In genomic region chr3:150737874-150738679, GRCh38 we compare ENCODE assay signal across 1 cellular context.
TF ChIP-seq lines count a peak whose summit lies in the region.

No MANE protein-coding gene starts in this region.

TF ChIP-seq in HepG2, 621 proteins besides CTCF, POLR2A, EP300 and RAD21 (continued from another document and continues in another):
- no peak for TF ChIP-seq ZNF326 (CRISPR knock-in tag; IDR thresholded peaks at IDR 0.05; ENCODE audit: borderline replicate concordance)
- TF ChIP-seq ZNF510 (CRISPR knock-in tag; IDR thresholded peaks at IDR 0.05; ENCODE audit: low read depth) = no peak
- TF ChIP-seq ZBTB7A (CRISPR knock-in tag; IDR thresholded peaks at IDR 0.05) = no peak
- TF ChIP-seq FLYWCH1 (CRISPR knock-in tag; IDR thresholded peaks at IDR 0.05) = no peak
- TF ChIP-seq SIX1 (CRISPR knock-in tag; IDR thresholded peaks at IDR 0.05; ENCODE audit: borderline replicate concordance) = peak; percentile 35; the same call in 1 of the 2 replicates
- TF ChIP-seq YEATS2 (CRISPR knock-in tag; IDR thresholded peaks at IDR 0.05; ENCODE audit: borderline replicate concordance) = no peak
- peak; percentile 33; the same call in 1 of the 2 replicates for TF ChIP-seq KAT7 (CRISPR knock-in tag; IDR thresholded peaks at IDR 0.05; ENCODE audit: borderline replicate concordance)
- no peak for TF ChIP-seq ZBTB8A (CRISPR knock-in tag; IDR thresholded peaks at IDR 0.05; ENCODE audit: borderline replicate concordance, low read depth)
- TF ChIP-seq ZNF605 (CRISPR knock-in tag; IDR thresholded peaks at IDR 0.05) = no peak
- no peak for TF ChIP-seq ZNF33A (CRISPR knock-in tag; IDR thresholded peaks at IDR 0.05; ENCODE audit: borderline replicate concordance)
- no peak; the same call in 1 of the 2 replicates for TF ChIP-seq SAFB2 (CRISPR knock-in tag; IDR thresholded peaks at IDR 0.05; ENCODE audit: borderline replicate concordance, low read depth)
- no peak for TF ChIP-seq ZSCAN25 (CRISPR knock-in tag; IDR thresholded peaks at IDR 0.05)
- TF ChIP-seq ATRX (CRISPR knock-in tag; IDR thresholded peaks at IDR 0.05; ENCODE audit: borderline replicate concordance) = no peak
- TF ChIP-seq ZNF337 (CRISPR knock-in tag; IDR thresholded peaks at IDR 0.05; ENCODE audit: borderline replicate concordance, low read depth) = no peak
- no peak; the same call in 1 of the 2 replicates for TF ChIP-seq POLR2AphosphoS2 (IDR thresholded peaks at IDR 0.05; ENCODE audit: low read depth, low read length)
- TF ChIP-seq SIN3B (IDR thresholded peaks at IDR 0.05; ENCODE audit: low read length) = no peak
- 0 out of 2 replicates have a peak, but pooled peaks have one; percentile 61 for TF ChIP-seq GATAD2A (CRISPR knock-in tag; IDR thresholded peaks at IDR 0.05)
- peak; percentile 39; the same call in 1 of the 2 replicates for TF ChIP-seq TFE3 (CRISPR knock-in tag; IDR thresholded peaks at IDR 0.05)
- no peak; the same call in 1 of the 2 replicates for TF ChIP-seq GATA4 (IDR thresholded peaks at IDR 0.05; ENCODE audit: borderline replicate concordance, low read depth)
- 0 out of 2 replicates have a peak, but pooled peaks have one; percentile 11 for TF ChIP-seq KDM6A (CRISPR knock-in tag; IDR thresholded peaks at IDR 0.05; ENCODE audit: low read depth)
- no peak for TF ChIP-seq ZNF235 (CRISPR knock-in tag; IDR thresholded peaks at IDR 0.05; ENCODE audit: borderline replicate concordance)
- no peak for TF ChIP-seq DNMT3B (CRISPR knock-in tag; conservative IDR thresholded peaks at IDR 0.05)
- TF ChIP-seq NAIF1 (CRISPR knock-in tag; IDR thresholded peaks at IDR 0.05; ENCODE audit: borderline replicate concordance) = no peak; the same call in 1 of the 2 replicates
- 0 out of 2 replicates have a peak, but pooled peaks have one; percentile 15 for TF ChIP-seq ZFP36L1 (CRISPR knock-in tag; IDR thresholded peaks at IDR 0.05)
- 0 out of 2 replicates have a peak, but pooled peaks have one; percentile 47 for TF ChIP-seq CREM (IDR thresholded peaks at IDR 0.05)
- TF ChIP-seq CREM (CRISPR knock-in tag; IDR thresholded peaks at IDR 0.05) = no peak
- TF ChIP-seq RFX1 (IDR thresholded peaks at IDR 0.05) = no peak
- TF ChIP-seq RNF219 (CRISPR knock-in tag; IDR thresholded peaks at IDR 0.05) = no peak
- TF ChIP-seq ZNF430 (CRISPR knock-in tag; IDR thresholded peaks at IDR 0.05) = no peak; the same call in 1 of the 2 replicates
- no peak for TF ChIP-seq TAF15 (IDR thresholded peaks at IDR 0.05; ENCODE audit: low read depth, low read length, poor library complexity, severe bottlenecking)
- peak; percentile 42; the same call in 1 of the 2 replicates for TF ChIP-seq ZNF574 (CRISPR knock-in tag; IDR thresholded peaks at IDR 0.05)
- TF ChIP-seq TMF1 (CRISPR knock-in tag; IDR thresholded peaks at IDR 0.05; ENCODE audit: low read depth) = no peak
- no peak for TF ChIP-seq SMARCE1 (IDR thresholded peaks at IDR 0.05; ENCODE audit: borderline replicate concordance)
- TF ChIP-seq POLR2AphosphoS5 (IDR thresholded peaks at IDR 0.05; ENCODE audit: low read depth, low read length) = no peak; the same call in 1 of the 2 replicates
- TF ChIP-seq FOXP4 (CRISPR knock-in tag; IDR thresholded peaks at IDR 0.05) = no peak
- no peak for TF ChIP-seq SP4 (CRISPR knock-in tag; IDR thresholded peaks at IDR 0.05)
- TF ChIP-seq ZFP91 (CRISPR knock-in tag; IDR thresholded peaks at IDR 0.05; ENCODE audit: borderline replicate concordance) = no peak
- TF ChIP-seq NRL (CRISPR knock-in tag; IDR thresholded peaks at IDR 0.05; ENCODE audit: borderline replicate concordance) = no peak
- peak; percentile 21 for TF ChIP-seq TEAD3 (CRISPR knock-in tag; optimal IDR thresholded peaks at IDR 0.05; ENCODE audit: borderline replicate concordance)
- peak; percentile 40; the same call in 1 of the 2 replicates for TF ChIP-seq HNF4G (IDR thresholded peaks at IDR 0.05; ENCODE audit: borderline replicate concordance, low read depth, low read length)
- TF ChIP-seq HNF4G (CRISPR knock-in tag; IDR thresholded peaks at IDR 0.05; ENCODE audit: borderline replicate concordance, low read depth) = no peak; the same call in 1 of the 2 replicates
- TF ChIP-seq MNT (IDR thresholded peaks at IDR 0.05) = no peak; the same call in 1 of the 2 replicates
- no peak for TF ChIP-seq NFIB (CRISPR knock-in tag; IDR thresholded peaks at IDR 0.05; ENCODE audit: borderline replicate concordance)
- no peak for TF ChIP-seq ADNP (CRISPR knock-in tag; IDR thresholded peaks at IDR 0.05)
- peak; percentile 31; the same call in 1 of the 2 replicates for TF ChIP-seq MEIS2 (CRISPR knock-in tag; IDR thresholded peaks at IDR 0.05)
- no peak for TF ChIP-seq MEF2D (CRISPR knock-in tag; IDR thresholded peaks at IDR 0.05)
- TF ChIP-seq STAT6 (CRISPR knock-in tag; IDR thresholded peaks at IDR 0.05; ENCODE audit: borderline replicate concordance) = no peak
- no peak for TF ChIP-seq ZNF484 (CRISPR knock-in tag; IDR thresholded peaks at IDR 0.05; ENCODE audit: borderline replicate concordance, low read depth)
- no peak for TF ChIP-seq CREB3 (CRISPR knock-in tag; IDR thresholded peaks at IDR 0.05)
- TF ChIP-seq SMAD9 (CRISPR knock-in tag; IDR thresholded peaks at IDR 0.05) = no peak
- no peak for TF ChIP-seq ZNF101 (CRISPR knock-in tag; IDR thresholded peaks at IDR 0.05; ENCODE audit: borderline replicate concordance, low read depth)
- no peak for TF ChIP-seq BRF2 (CRISPR knock-in tag; IDR thresholded peaks at IDR 0.05)
